8 cellular contexts compared by ENCODE assay signal in the genomic region with DNA sequence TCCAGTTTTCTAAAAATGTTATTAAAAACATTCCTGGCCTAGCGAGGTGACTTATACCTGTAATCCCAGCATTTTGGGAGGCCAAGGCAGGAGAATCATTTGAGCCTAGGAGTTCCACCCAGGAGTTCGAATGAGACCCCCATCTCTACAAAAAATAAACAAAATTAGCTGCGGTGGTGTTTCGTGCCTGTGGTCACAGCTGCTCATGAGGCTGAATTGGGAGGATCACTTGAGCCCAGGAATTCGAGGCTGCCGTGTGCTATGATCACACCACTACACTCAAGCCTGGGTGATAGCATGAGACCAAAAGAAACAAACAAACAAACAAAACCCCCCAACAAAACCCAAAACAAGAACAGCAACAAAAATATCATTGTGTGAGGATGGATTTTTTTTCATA. TPM values are rescaled to one million over a fixed set of nuclear protein-coding genes. Genes with fewer than 3 reads are reported as not detected.
"Had no signal": no experiment of that assay in that cellular context is flagged by ENCODE, and none has a peak within 500 bp of the region (broad histone marks: within the 10 kb centered on the region; RNA-seq: fewer than 3 reads in every experiment).

No MANE protein-coding gene starts in this region.

- H3K9ac ChIP-seq: GM23248 had no signal

- H2AFZ ChIP-seq: GM23248 had no signal

- FAIRE-seq: HTR-8/SVneo, K562 had no signal

- H3K27ac ChIP-seq: GM23248 had no signal

- H3K4me3 ChIP-seq: GM23248, K562 had no signal

- DNase-seq: GM23248, GOT3, H7, HCEC 1CT, IMR-90 had no signal

RNA-seq across cellular contexts. Expression of a gene that starts 34.3 kb away (rescaled TPM):
- total RNA-seq: GM23248, H4, IMR-90, K562 had no signal
- polyA plus RNA-seq: IMR-90, K562 had no signal
